ENCODE assay signal across 18 cellular contexts in genomic region chr2:85950743-85951142, GRCh38.
A peak's percentile ranks its signal among the peaks of the same experiment; 100 is the strongest.
DNase-seq lines count a peak whose midpoint lies in the region; ATAC-seq, FAIRE-seq and TF ChIP-seq lines count a peak whose summit lies in the region.
"Had no signal": no experiment of that assay in that cellular context is flagged by ENCODE, and none has a peak within 500 bp of the region (broad histone marks: within the 10 kb centered on the region; RNA-seq: fewer than 3 reads in every experiment).

No MANE protein-coding gene starts in this region.

- TF ChIP-seq CTCF in endothelial cell of umbilical vein (IDR thresholded peaks at IDR 0.05; ENCODE audit: extremely low read depth in 1 of 2, insufficient read depth in 1 of 2, low read depth in 1 of 2, low read length in 2 of 2) (no peak), lower lobe of right lung (IDR thresholded peaks at IDR 0.05) (no peak), osteocyte (IDR thresholded peaks at IDR 0.05) (no peak), gastrocnemius medialis (IDR thresholded peaks at IDR 0.05 in 4 of 5, conservative IDR thresholded peaks at IDR 0.05 in 1 of 5) (no peak)

- H3K27me3 ChIP-seq in endothelial cell of umbilical vein (ENCODE audit: control insufficient read depth in 2 of 2, insufficient read depth in 2 of 2, low read length in 2 of 2) (peaks cover 2 to 4% of the 10 kb centered on the region in 2 experiments), lower lobe of right lung (ENCODE audit: low read depth) (no peaks in the 10 kb centered on the region), gastrocnemius medialis (no peaks in the 10 kb centered on the region)

- no peak for FAIRE-seq in endothelial cell of umbilical vein (lab: Jason Lieb, UNC)
- FAIRE-seq: GM12891, GM18507 had no signal

- no peak overlapping the region for H2AFZ ChIP-seq in endothelial cell of umbilical vein (ENCODE audit: low read depth, low read length)
- H2AFZ ChIP-seq: GM23338 had no signal

- no peak for TF ChIP-seq POLR2A in endothelial cell of umbilical vein (IDR thresholded peaks at IDR 0.05; ENCODE audit: low read depth, low read length)
- TF ChIP-seq POLR2A in gastrocnemius medialis (IDR thresholded peaks at IDR 0.05) = no peak

- peak; percentile 57 for DNase-seq in endothelial cell of umbilical vein (ENCODE audit: low read depth, low spot score)
- no peak for DNase-seq in lower lobe of right lung
- peak; percentile 15 for DNase-seq in osteocyte (ENCODE audit: extremely low spot score, unreplicated experiment)
- no peak for DNase-seq in gastrocnemius medialis
- DNase-seq in activated T-cell treated with anti-CD3 and anti-CD28 coated beads for 4 hours = no peak
- no peak for DNase-seq in NCI-H2196 treated with DMSO at 0.1 percent for 48 hours (lab: John Stamatoyannopoulos, UW; ENCODE audit: unreplicated experiment)
- DNase-seq: C1 segment of cervical spinal cord; Calu3; CD4-positive, alpha-beta memory T cell; COR-L47; DMS53; DMS79 treated with DMSO at 0.1 percent for 48 hours; GF-D8; H9 had no signal

- H3K27ac Mint-ChIP-seq in osteocyte (ENCODE audit: unreplicated experiment) = no peak overlapping the region
- H3K27ac Mint-ChIP-seq: CD4-positive, alpha-beta memory T cell; GM23338; H9 had no signal

- H3K36me3 ChIP-seq in endothelial cell of umbilical vein (ENCODE audit: control insufficient read depth in 2 of 2, extremely low read depth in 1 of 2, insufficient read depth in 2 of 2, low read length in 2 of 2) (no peaks in the 10 kb centered on the region), lower lobe of right lung (no peaks in the 10 kb centered on the region), gastrocnemius medialis (no peaks in the 10 kb centered on the region)

- H3K9me3 ChIP-seq in endothelial cell of umbilical vein (replicated peaks; ENCODE audit: control insufficient read depth, insufficient read depth, low read length) = no peaks in the 10 kb centered on the region
- no peaks in the 10 kb centered on the region for H3K9me3 ChIP-seq in lower lobe of right lung
- H3K9me3 ChIP-seq in gastrocnemius medialis = no peaks in the 10 kb centered on the region

- no peaks in the 10 kb centered on the region for H3K9me1 ChIP-seq in endothelial cell of umbilical vein (replicated peaks; ENCODE audit: control insufficient read depth, extremely low read depth, insufficient read depth, low read length)

- peaks cover 9% of the 10 kb centered on the region for H3K4me1 ChIP-seq in endothelial cell of umbilical vein (ENCODE audit: control insufficient read depth, extremely low read depth, insufficient read depth, low read length)
- H3K4me1 ChIP-seq in lower lobe of right lung = peaks cover 7% of the 10 kb centered on the region
- H3K4me1 ChIP-seq in gastrocnemius medialis = no peaks in the 10 kb centered on the region

- POLR2A ChIA-PET in endothelial cell of umbilical vein (lab: Charles Lee) = no interaction called here

- H3K27me3 Mint-ChIP-seq in osteocyte (ENCODE audit: unreplicated experiment) = no peaks in the 10 kb centered on the region
- H3K27me3 Mint-ChIP-seq: CD4-positive, alpha-beta memory T cell had no signal

- H3K4me1 Mint-ChIP-seq in osteocyte (ENCODE audit: unreplicated experiment) = peaks cover 3% of the 10 kb centered on the region
- H3K4me1 Mint-ChIP-seq: H9 had no signal

- intact Hi-C loops in endothelial cell of umbilical vein (cut with micrococcal nuclease) = no loop called here
- intact Hi-C loops in lower lobe of right lung (cut with DNase I) = no loop called here
- intact Hi-C loops in gastrocnemius medialis (cut with DNase I; ENCODE audit: low total_unique reads) = no loop called here

- H3K4me2 ChIP-seq in endothelial cell of umbilical vein (ENCODE audit: insufficient read depth, low read length) = peak overlapping the region; percentile 30
- H3K4me2 ChIP-seq: GM23338 had no signal

- H3K9ac ChIP-seq in endothelial cell of umbilical vein (replicated peaks; ENCODE audit: extremely low read depth, insufficient read depth, low read length) = no peak overlapping the region

- H3K36me3 Mint-ChIP-seq in osteocyte (ENCODE audit: unreplicated experiment) = no peaks in the 10 kb centered on the region

- no peak for ATAC-seq in lower lobe of right lung
- no peak for ATAC-seq in gastrocnemius medialis
- ATAC-seq: GM23338, HCT116 had no signal

- H3K27ac ChIP-seq in endothelial cell of umbilical vein (ENCODE audit: insufficient read depth, low read depth, low read length) (no peak overlapping the region), lower lobe of right lung (peak overlapping the region; percentile 14), gastrocnemius medialis (no peak overlapping the region)

- in situ Hi-C loops in gastrocnemius medialis (cut with MboI; ENCODE audit: low sequenced_read_pairs in 4 of 4) = no loop called here

- H3K4me3 ChIP-seq in endothelial cell of umbilical vein (replicated peaks in 1 of 3; ENCODE audit: insufficient read depth in 1 of 3, low read depth in 1 of 3, low read length in 3 of 3) (no peak overlapping the region), lower lobe of right lung (no peak overlapping the region), gastrocnemius medialis (no peak overlapping the region)
- H3K4me3 ChIP-seq: GM23338 had no signal

- no peaks in the 10 kb centered on the region for H3K79me2 ChIP-seq in endothelial cell of umbilical vein (ENCODE audit: control insufficient read depth, insufficient read depth, low read length)

- BruUV-seq in endothelial cell of umbilical vein (replicated peaks; lab: Mats Ljungman, UMichigan) = no TSS peak

- dilution Hi-C loops in endothelial cell of umbilical vein (cut with MboI; ENCODE audit: extremely low pct_ligation_motif_present, low sequenced_read_pairs) = no loop called here

- no peak overlapping the region for H3K4me3 Mint-ChIP-seq in osteocyte (ENCODE audit: unreplicated experiment)
- H3K4me3 Mint-ChIP-seq: CD4-positive, alpha-beta memory T cell; GM23338; H9 had no signal

- no peaks in the 10 kb centered on the region for H4K20me1 ChIP-seq in endothelial cell of umbilical vein (replicated peaks; ENCODE audit: control insufficient read depth, extremely low read depth, insufficient read depth, low read length)

- H3K9me3 Mint-ChIP-seq in osteocyte (ENCODE audit: unreplicated experiment) = peaks cover 11% of the 10 kb centered on the region

- CTCF ChIA-PET in endothelial cell of umbilical vein (lab: Charles Lee) = interaction anchor here (1.4 kb wide), 1 partner anchor 62 kb away, joined by 4 read pairs; the partner anchor contains the start of gene ST3GAL5

TF ChIP-seq in endothelial cell of umbilical vein, 7 proteins besides CTCF, POLR2A, EP300 and RAD21:
- TF ChIP-seq FOS (IDR thresholded peaks at IDR 0.05; ENCODE audit: borderline replicate concordance, insufficient read depth, low read length) = peak; percentile 60
- TF ChIP-seq MYC (IDR thresholded peaks at IDR 0.05; ENCODE audit: low read depth, low read length) = no peak
- TF ChIP-seq MAX (IDR thresholded peaks at IDR 0.05; ENCODE audit: insufficient read depth, insufficient read length) = no peak
TF ChIP-seq in endothelial cell of umbilical vein: peak in this region for 1.

Comparison
In these comparisons a context has a peak if more than half of its experiments do, and no peak if none do; other contexts are left out.
1. DNase-seq: peak in endothelial cell of umbilical vein (single experiment) and osteocyte (single experiment); none in lower lobe of right lung (single experiment), gastrocnemius medialis (0 of 2), activated T-cell treated with anti-CD3 and anti-CD28 coated beads for 4 hours (single experiment) and NCI-H2196 treated with DMSO at 0.1 percent for 48 hours (single experiment).